Comparison of ENCODE assay signal across 18 cellular contexts in genomic region chr1:42837742-42838141, GRCh38. TPM values are rescaled to one million over a fixed set of nuclear protein-coding genes. Genes with fewer than 3 reads are reported as not detected.
"Had no signal": no experiment of that assay in that cellular context is flagged by ENCODE, and none has a peak within 500 bp of the region (broad histone marks: within the 10 kb centered on the region; RNA-seq: fewer than 3 reads in every experiment).

No MANE protein-coding gene starts in this region.

- DNase-seq: activated CD4-positive, alpha-beta T cell treated with anti-CD3 and anti-CD28 coated beads, Interleukin-2, amount 10 ng/mL, durations not matched to agents 24 days and 14 days; activated CD8-positive, alpha-beta T cell treated with anti-CD3 and anti-CD28 coated beads for 36 hours; activated naive CD4-positive, alpha-beta T cell treated with anti-CD3 and anti-CD28 coated beads for 36 hours; activated T-cell treated with anti-CD3 and anti-CD28 coated beads, Interleukin-2, amount 50 U/mL, for 24 hours; central memory CD4-positive, alpha-beta T cell; colonic mucosa; islet precursor cell; naive thymus-derived CD4-positive, alpha-beta T cell; stimulated activated CD4-positive, alpha-beta T cell treated with anti-CD3 and anti-CD28 coated beads, Interleukin-1b, Interleukin-23, amount 100 ng/mL, for 48 hours; stimulated activated CD8-positive, alpha-beta memory T cell treated with anti-CD3 and anti-CD28 coated beads, Interleukin-4, amount 100 ng/mL, for 48 hours; stimulated activated naive CD4-positive, alpha-beta T cell treated with Interleukin-2 at 50 U/mL for 16 hours; T-cell; T-helper 9 cell had no signal

- H3K4me3 Mint-ChIP-seq: activated CD4-positive, alpha-beta T cell treated with anti-CD3 and anti-CD28 coated beads, Interleukin-2, amount 10 ng/mL, durations not matched to agents 24 days and 14 days; activated CD8-positive, alpha-beta T cell treated with anti-CD3 and anti-CD28 coated beads for 36 hours; activated naive CD4-positive, alpha-beta T cell treated with anti-CD3 and anti-CD28 coated beads for 36 hours; activated T-cell treated with anti-CD3 and anti-CD28 coated beads, Interleukin-2, amount 50 U/mL, for 24 hours; brain; naive thymus-derived CD4-positive, alpha-beta T cell; T-cell; type B pancreatic cell had no signal

- H3K4me3 ChIP-seq: colonic mucosa had no signal

- H3K27ac ChIP-seq: colonic mucosa had no signal

- H3K4me1 Mint-ChIP-seq: activated CD4-positive, alpha-beta T cell treated with anti-CD3 and anti-CD28 coated beads, Interleukin-2, amount 10 ng/mL, durations not matched to agents 24 days and 14 days; brain; naive thymus-derived CD4-positive, alpha-beta T cell; T-cell had no signal

- H3K27me3 ChIP-seq: colonic mucosa had no signal

- ATAC-seq: activated CD8-positive, alpha-beta T cell treated with anti-CD3 and anti-CD28 coated beads for 36 hours; SK-N-SH treated with all-trans-retinoic acid at 6 μM for 48 hours; T-cell had no signal

- FAIRE-seq: frontal cortex had no signal

- H3K4me1 ChIP-seq: colonic mucosa had no signal

- H3K9me3 Mint-ChIP-seq: activated CD4-positive, alpha-beta T cell treated with anti-CD3 and anti-CD28 coated beads, Interleukin-2, amount 10 ng/mL, durations not matched to agents 24 days and 14 days; activated CD8-positive, alpha-beta T cell treated with anti-CD3 and anti-CD28 coated beads for 36 hours; activated naive CD4-positive, alpha-beta T cell treated with anti-CD3 and anti-CD28 coated beads for 36 hours; activated T-cell treated with anti-CD3 and anti-CD28 coated beads, Interleukin-2, amount 50 U/mL, for 24 hours; brain; memory B cell; naive thymus-derived CD4-positive, alpha-beta T cell; T-cell; type B pancreatic cell had no signal

- H3K27ac Mint-ChIP-seq: activated CD4-positive, alpha-beta T cell treated with anti-CD3 and anti-CD28 coated beads, Interleukin-2, amount 10 ng/mL, durations not matched to agents 24 days and 14 days; activated CD8-positive, alpha-beta T cell treated with anti-CD3 and anti-CD28 coated beads for 36 hours; activated naive CD4-positive, alpha-beta T cell treated with anti-CD3 and anti-CD28 coated beads for 36 hours; activated T-cell treated with anti-CD3 and anti-CD28 coated beads, Interleukin-2, amount 50 U/mL, for 24 hours; brain; T-cell; type B pancreatic cell had no signal

- H3K36me3 Mint-ChIP-seq: brain had no signal

- H3K36me3 ChIP-seq: colonic mucosa had no signal

- H3K27me3 Mint-ChIP-seq: activated CD4-positive, alpha-beta T cell treated with anti-CD3 and anti-CD28 coated beads, Interleukin-2, amount 10 ng/mL, durations not matched to agents 24 days and 14 days; activated CD8-positive, alpha-beta T cell treated with anti-CD3 and anti-CD28 coated beads for 36 hours; activated T-cell treated with anti-CD3 and anti-CD28 coated beads, Interleukin-2, amount 50 U/mL, for 24 hours; brain; memory B cell; naive thymus-derived CD4-positive, alpha-beta T cell; T-cell; type B pancreatic cell had no signal

- H3K9me3 ChIP-seq: colonic mucosa had no signal

RNA-seq across cellular contexts. Expression of gene TMEM269, which starts 53.0 kb away (rescaled TPM):
- total RNA-seq: activated CD4-positive, alpha-beta T cell treated with anti-CD3 and anti-CD28 coated beads, Interleukin-2, amount 10 ng/mL, durations not matched to agents 24 days and 14 days had no signal
- polyA plus RNA-seq: naive thymus-derived CD4-positive, alpha-beta T cell had no signal
